1 cellular context compared by ENCODE assay signal in genomic region chr14:90814806-90815566, GRCh38.
TF ChIP-seq lines count a peak whose summit lies in the region.

No MANE protein-coding gene starts in this region.

TF ChIP-seq in HEK293, 187 proteins besides CTCF, POLR2A, EP300 and RAD21 (continued from another document):
- TF ChIP-seq ZBTB1 (tag by site-specific recombination; IDR thresholded peaks at IDR 0.05): no peak
- TF ChIP-seq ZNF214 (tag by site-specific recombination; IDR thresholded peaks at IDR 0.05; ENCODE audit: borderline replicate concordance): no peak
- no peak for TF ChIP-seq ZNF302 (tag by site-specific recombination; IDR thresholded peaks at IDR 0.05; ENCODE audit: low read depth)
- TF ChIP-seq SP3 (tag by site-specific recombination; IDR thresholded peaks at IDR 0.05): no peak
- no peak for TF ChIP-seq ZBTB11 (tag by site-specific recombination; conservative IDR thresholded peaks at IDR 0.05; ENCODE audit: low read depth)
- no peak for TF ChIP-seq SCRT1 (tag by site-specific recombination; IDR thresholded peaks at IDR 0.05; ENCODE audit: borderline replicate concordance)
- TF ChIP-seq ZNF24 (tag by site-specific recombination; IDR thresholded peaks at IDR 0.05): peak; percentile 84; the same call in 1 of the 2 replicates
- TF ChIP-seq ZNF274 (IDR thresholded peaks at IDR 0.05; ENCODE audit: low read length): no peak
- no peak for TF ChIP-seq ZNF274 (tag by site-specific recombination; IDR thresholded peaks at IDR 0.05; ENCODE audit: borderline replicate concordance)
- TF ChIP-seq ZNF600 (tag by site-specific recombination; IDR thresholded peaks at IDR 0.05): peak; percentile 81
- TF ChIP-seq ZNF707 (tag by site-specific recombination; IDR thresholded peaks at IDR 0.05): no peak
- peak; percentile 7 for TF ChIP-seq ZBTB26 (tag by site-specific recombination; optimal IDR thresholded peaks at IDR 0.05)
- 0 out of 2 replicates have a peak, but pooled peaks have one; percentile 37 for TF ChIP-seq IKZF3 (tag by site-specific recombination; IDR thresholded peaks at IDR 0.05)
- TF ChIP-seq ZNF155 (tag by site-specific recombination; IDR thresholded peaks at IDR 0.05): no peak
- no peak for TF ChIP-seq GLI2 (tag by site-specific recombination; IDR thresholded peaks at IDR 0.05; ENCODE audit: borderline replicate concordance, low read depth)
